8 cellular contexts compared by ENCODE assay signal in the genomic region with DNA sequence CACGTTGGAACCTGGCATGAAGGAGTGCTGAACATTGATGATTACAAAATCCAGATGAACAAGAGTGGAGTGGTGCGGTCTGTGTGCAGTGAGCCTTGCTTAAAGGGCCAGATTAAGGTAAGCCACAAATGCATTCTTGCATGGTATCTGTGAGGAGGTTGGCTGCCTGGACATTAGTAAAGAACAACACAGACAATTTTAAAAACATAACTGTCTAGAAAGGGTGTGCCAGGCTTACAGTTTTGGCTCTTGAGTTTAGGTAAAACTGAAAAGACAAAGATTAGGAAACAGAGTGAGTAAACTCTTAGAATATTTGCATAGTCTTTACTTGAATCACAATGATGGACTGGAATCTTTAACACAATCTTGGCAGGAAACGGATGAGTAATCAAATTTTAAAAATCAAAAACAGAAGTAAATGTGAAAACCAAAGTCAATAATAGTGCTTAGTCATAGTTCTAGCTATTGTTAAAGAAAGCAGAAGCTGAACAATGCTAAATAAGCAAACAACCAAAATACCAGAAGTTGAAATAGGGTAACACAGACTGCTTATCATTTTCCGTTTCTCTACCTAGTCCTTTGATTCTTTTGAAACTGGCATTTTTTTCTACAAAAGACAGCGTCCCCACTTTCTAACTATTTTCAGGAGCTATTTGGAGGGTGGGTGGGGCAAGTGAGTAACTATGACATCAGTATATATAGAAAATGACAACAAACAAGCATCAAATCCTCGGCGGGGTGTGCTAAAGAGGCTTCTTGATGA.
DNase-seq lines count a peak whose midpoint lies in the region; ATAC-seq and TF ChIP-seq lines count a peak whose summit lies in the region.

No MANE protein-coding gene starts in this region.

- H2AFZ ChIP-seq in neural progenitor cell (replicated peaks): no peak overlapping the region

- peaks cover 13% of the 10 kb centered on the region for H3K4me1 Mint-ChIP-seq in activated T-helper 1 cell treated with anti-CD3 and anti-CD28 coated beads, Interleukin-12 subunit alpha, Interleukin-12 subunit beta, Interleukin-2, Interleukin-4 antibody, amounts not matched to agents 30 ng/mL and 10 ng/mL and 1 ng/mL, durations not matched to agents 14 hours and 24 hours and 36 hours (ENCODE audit: low read depth)
- peaks cover 27% of the 10 kb centered on the region for H3K4me1 Mint-ChIP-seq in neural progenitor cell

- no peaks in the 10 kb centered on the region for H3K9me3 Mint-ChIP-seq in activated T-helper 1 cell treated with anti-CD3 and anti-CD28 coated beads, Interleukin-12 subunit alpha, Interleukin-12 subunit beta, Interleukin-2, Interleukin-4 antibody, amounts not matched to agents 30 ng/mL and 10 ng/mL and 1 ng/mL, durations not matched to agents 14 hours and 24 hours and 36 hours
- H3K9me3 Mint-ChIP-seq in neural progenitor cell: peaks cover 12% of the 10 kb centered on the region

- no peaks in the 10 kb centered on the region for H3K36me3 Mint-ChIP-seq in activated T-helper 1 cell treated with anti-CD3 and anti-CD28 coated beads, Interleukin-12 subunit alpha, Interleukin-12 subunit beta, Interleukin-2, Interleukin-4 antibody, amounts not matched to agents 30 ng/mL and 10 ng/mL and 1 ng/mL, durations not matched to agents 14 hours and 24 hours and 36 hours (ENCODE audit: low read depth)
- no peaks in the 10 kb centered on the region for H3K36me3 Mint-ChIP-seq in neural progenitor cell

- no peak overlapping the region for H3K9ac ChIP-seq in neural progenitor cell

- no peaks in the 10 kb centered on the region for H3K9me3 ChIP-seq in neural progenitor cell (ENCODE audit: low read depth)

- H3F3A ChIP-seq in neural progenitor cell (ENCODE audit: low read depth): peaks cover 11% of the 10 kb centered on the region

- peak; percentile 43 for ATAC-seq in GM19397 (IDR thresholded peaks at IDR 0.05; ENCODE audit: unreplicated experiment)
- peak; percentile 64 for ATAC-seq in HG03521 (IDR thresholded peaks at IDR 0.05; ENCODE audit: unreplicated experiment)

- H3K4me2 ChIP-seq in neural progenitor cell: peak overlapping the region; percentile 5

- no peak overlapping the region for H3K4me3 Mint-ChIP-seq in activated T-helper 1 cell treated with anti-CD3 and anti-CD28 coated beads, Interleukin-12 subunit alpha, Interleukin-12 subunit beta, Interleukin-2, Interleukin-4 antibody, amounts not matched to agents 30 ng/mL and 10 ng/mL and 1 ng/mL, durations not matched to agents 14 hours and 24 hours and 36 hours
- no peak overlapping the region for H3K4me3 Mint-ChIP-seq in neural progenitor cell

- H3K4me1 ChIP-seq in neural progenitor cell: peaks cover 20% of the 10 kb centered on the region

- no peaks in the 10 kb centered on the region for H3K27me3 Mint-ChIP-seq in activated T-helper 1 cell treated with anti-CD3 and anti-CD28 coated beads, Interleukin-12 subunit alpha, Interleukin-12 subunit beta, Interleukin-2, Interleukin-4 antibody, amounts not matched to agents 30 ng/mL and 10 ng/mL and 1 ng/mL, durations not matched to agents 14 hours and 24 hours and 36 hours (ENCODE audit: insufficient read depth)
- peaks cover 2% of the 10 kb centered on the region for H3K27me3 Mint-ChIP-seq in neural progenitor cell (ENCODE audit: insufficient read depth, low read depth)

- H3K36me3 ChIP-seq in neural progenitor cell: no peaks in the 10 kb centered on the region

- intact Hi-C loops in activated T-helper 1 cell treated with anti-CD3 and anti-CD28 coated beads, Interleukin-12 subunit alpha, Interleukin-12 subunit beta, Interleukin-2, Interleukin-4 antibody, amounts not matched to agents 30 ng/mL and 10 ng/mL and 1 ng/mL, durations not matched to agents 14 hours and 24 hours and 36 hours (cut with micrococcal nuclease): loop anchor here (2.0 to 5.0 kb wide), 2 partner anchors 395 to 493 kb away; a partner anchor contains a TSS

- no peak overlapping the region for H3K4me3 ChIP-seq in neural progenitor cell

- TF ChIP-seq CTCF in AG09319 (IDR thresholded peaks at IDR 0.05; ENCODE audit: low read depth, low read length): no peak
- TF ChIP-seq CTCF in neural progenitor cell (IDR thresholded peaks at IDR 0.05): no peak

- DNase-seq in AG09319 (ENCODE audit: extremely low read depth, low read depth) (peak; percentile 75), neural progenitor cell (ENCODE audit: low spot score) (no peak), NCI-H2081 treated with DMSO at 0.1 percent for 48 hours (lab: John Stamatoyannopoulos, UW) (no peak), NCI-H146 (lab: John Stamatoyannopoulos, UW) (no peak)
- no peak for DNase-seq in activated T-helper 1 cell treated with anti-CD3 and anti-CD28 coated beads, Interleukin-12 subunit alpha, Interleukin-12 subunit beta, Interleukin-2, Interleukin-4 antibody, amounts not matched to agents 30 ng/mL and 10 ng/mL and 1 ng/mL, durations not matched to agents 14 hours and 24 hours and 36 hours (ENCODE audit: low spot score)
- no peak for DNase-seq in activated CD8-positive, alpha-beta memory T cell treated with anti-CD3 and anti-CD28 coated beads, Interleukin-2, amount 50 U/mL, for 4 hours

- H4K20me1 ChIP-seq in neural progenitor cell (ENCODE audit: low read depth): no peaks in the 10 kb centered on the region

- H3K27ac ChIP-seq in neural progenitor cell: no peak overlapping the region

- no peaks in the 10 kb centered on the region for H3K79me2 ChIP-seq in neural progenitor cell (ENCODE audit: low read depth)

- no peaks in the 10 kb centered on the region for H3K27me3 ChIP-seq in neural progenitor cell

- H3K27ac Mint-ChIP-seq in activated T-helper 1 cell treated with anti-CD3 and anti-CD28 coated beads, Interleukin-12 subunit alpha, Interleukin-12 subunit beta, Interleukin-2, Interleukin-4 antibody, amounts not matched to agents 30 ng/mL and 10 ng/mL and 1 ng/mL, durations not matched to agents 14 hours and 24 hours and 36 hours: peak overlapping the region; percentile 74
- H3K27ac Mint-ChIP-seq in neural progenitor cell: no peak overlapping the region
